Comparison of ENCODE assay signal across 17 cellular contexts in genomic region chr14:101796479-101796878, GRCh38. TPM values are rescaled to one million over a fixed set of nuclear protein-coding genes. Genes with fewer than 3 reads are reported as not detected.
DNase-seq lines count a peak whose midpoint lies in the region; ATAC-seq and TF ChIP-seq lines count a peak whose summit lies in the region.
"Had no signal": no experiment of that assay in that cellular context is flagged by ENCODE, and none has a peak within 500 bp of the region (broad histone marks: within the 10 kb centered on the region; RNA-seq: fewer than 3 reads in every experiment).

No MANE protein-coding gene starts in this region.

- H2BK20ac ChIP-seq in IMR-90 (ENCODE audit: low read depth, low read length): no peak overlapping the region

- no peak overlapping the region for H4K8ac ChIP-seq in IMR-90 (ENCODE audit: low read depth in 2 of 2, low read length in 2 of 2)

- H3K9ac ChIP-seq in BLaER1 (no peak overlapping the region), IMR-90 (ENCODE audit: low read depth, low read length) (no peak overlapping the region), rectal smooth muscle tissue (ENCODE audit: low read length) (no peak overlapping the region)

- H3K4me1 ChIP-seq in BLaER1: peaks cover 15% of the 10 kb centered on the region
- H3K4me1 ChIP-seq in IMR-90 (ENCODE audit: control insufficient read depth, insufficient read depth, low read length): no peaks in the 10 kb centered on the region
- peaks cover 25% of the 10 kb centered on the region for H3K4me1 ChIP-seq in rectal smooth muscle tissue (ENCODE audit: control insufficient read depth, insufficient read depth, low read length)

- no peak overlapping the region for H3K14ac ChIP-seq in IMR-90 (replicated peaks; ENCODE audit: low read depth, low read length)

- peaks cover 12% of the 10 kb centered on the region for H3K27me3 Mint-ChIP-seq in glutamatergic neuron (ENCODE audit: unreplicated experiment)
- no peaks in the 10 kb centered on the region for H3K27me3 Mint-ChIP-seq in type B pancreatic cell
- H3K27me3 Mint-ChIP-seq: CD4-positive, CD25-positive, alpha-beta regulatory T cell had no signal

- dilution Hi-C loops in IMR-90 (cut with HindIII; ENCODE audit: low sequenced_read_pairs, unreplicated experiment): no loop called here

- no peak for ATAC-seq in IMR-90 (ENCODE audit: low read depth)

- H3K9me3 ChIP-seq in BLaER1 (peaks cover 20% of the 10 kb centered on the region), IMR-90 (ENCODE audit: control insufficient read depth, insufficient read depth, low read length) (no peaks in the 10 kb centered on the region)
- H3K9me3 ChIP-seq: MG63, Peyer's patch had no signal

- H4K20me1 ChIP-seq in BLaER1 (peaks cover 30% of the 10 kb centered on the region; the same call in 1 of the 2 replicates), IMR-90 (ENCODE audit: insufficient read depth, low read length) (no peaks in the 10 kb centered on the region)

- no peaks in the 10 kb centered on the region for H3K9me3 Mint-ChIP-seq in glutamatergic neuron (ENCODE audit: unreplicated experiment)
- H3K9me3 Mint-ChIP-seq in type B pancreatic cell: no peaks in the 10 kb centered on the region

- H3K27ac ChIP-seq in BLaER1 (peak overlapping the region; percentile 38; the same call in 1 of the 2 replicates), IMR-90 (ENCODE audit: insufficient read depth, low read length) (no peak overlapping the region), rectal smooth muscle tissue (ENCODE audit: low read depth, low read length) (peak overlapping the region; percentile 88)

- H3K4me1 Mint-ChIP-seq in glutamatergic neuron (ENCODE audit: low read depth, unreplicated experiment) (peaks cover 7% of the 10 kb centered on the region), type B pancreatic cell (ENCODE audit: unreplicated experiment) (no peaks in the 10 kb centered on the region)

- TF ChIP-seq CTCF in IMR-90 (conservative IDR thresholded peaks at IDR 0.05; ENCODE audit: low read depth, low read length) (no peak), glutamatergic neuron (IDR thresholded peaks at IDR 0.05; ENCODE audit: partially characterized antibody, unreplicated experiment) (no peak), type B pancreatic cell (conservative IDR thresholded peaks at IDR 0.05) (no peak)

- DNase-seq in IMR-90 (no peak), glutamatergic neuron (no peak), type B pancreatic cell (ENCODE audit: extremely low spot score, unreplicated experiment) (no peak), NOMO-1 (lab: John Stamatoyannopoulos, UW; ENCODE audit: unreplicated experiment in 2 of 2) (no peak), SK-N-DZ (ENCODE audit: low spot score) (no peak)
- DNase-seq: ACHN; AML-193; CD4-positive, CD25-positive, alpha-beta regulatory T cell; MG63; NCI-H1092; NCI-H1694; NCI-H2227 treated with DMSO at 0.1 percent for 48 hours; NCI-H524; Peyer's patch; SHP77 treated with DMSO at 0.1 percent for 48 hours had no signal

- no peak for TF ChIP-seq RAD21 in IMR-90 (IDR thresholded peaks at IDR 0.05; ENCODE audit: low read length)

- in situ Hi-C loops in IMR-90 (cut with MboI; ENCODE audit: low sequenced_read_pairs): no loop called here

- H4K91ac ChIP-seq in IMR-90 (ENCODE audit: insufficient read depth, low read depth, low read length): no peak overlapping the region

- no peak overlapping the region for H3K56ac ChIP-seq in IMR-90 (ENCODE audit: extremely low read depth, insufficient read depth, low read length)

- peaks cover 80% of the 10 kb centered on the region for H3K36me3 ChIP-seq in BLaER1
- H3K36me3 ChIP-seq in IMR-90 (ENCODE audit: control insufficient read depth, insufficient read depth, low read length): no peaks in the 10 kb centered on the region
- no peaks in the 10 kb centered on the region for H3K36me3 ChIP-seq in rectal smooth muscle tissue (ENCODE audit: control insufficient read depth, insufficient read depth, low read length)
- H3K36me3 ChIP-seq: MG63, Peyer's patch had no signal

- peak overlapping the region; percentile 43 for H3K4me3 Mint-ChIP-seq in glutamatergic neuron (ENCODE audit: unreplicated experiment)
- H3K4me3 Mint-ChIP-seq in type B pancreatic cell: no peak overlapping the region
- H3K4me3 Mint-ChIP-seq: CD4-positive, CD25-positive, alpha-beta regulatory T cell had no signal

- H3K27me3 ChIP-seq in BLaER1 (no peaks in the 10 kb centered on the region), IMR-90 (ENCODE audit: control insufficient read depth, insufficient read depth, low read length) (no peaks in the 10 kb centered on the region), rectal smooth muscle tissue (ENCODE audit: control insufficient read depth, insufficient read depth, low read length) (no peaks in the 10 kb centered on the region)
- H3K27me3 ChIP-seq: MG63, Peyer's patch had no signal

- H3K4me2 ChIP-seq in BLaER1 (no peak overlapping the region), IMR-90 (ENCODE audit: low read depth, low read length) (no peak overlapping the region)

- POLR2A ChIA-PET in IMR-90 (lab: Charles Lee; ENCODE audit: unreplicated experiment): no interaction called here

- peaks cover 5% of the 10 kb centered on the region for H3K36me3 Mint-ChIP-seq in glutamatergic neuron (ENCODE audit: unreplicated experiment)
- no peaks in the 10 kb centered on the region for H3K36me3 Mint-ChIP-seq in type B pancreatic cell

- H3K4me3 ChIP-seq in BLaER1 (no peak overlapping the region), IMR-90 (ENCODE audit: insufficient read depth, low read depth, low read length) (no peak overlapping the region), rectal smooth muscle tissue (ENCODE audit: low read length) (no peak overlapping the region)
- H3K4me3 ChIP-seq: MG63, Peyer's patch had no signal

- no peak overlapping the region for H2BK120ac ChIP-seq in IMR-90 (ENCODE audit: low read depth, low read length)

- H3K79me1 ChIP-seq in IMR-90 (ENCODE audit: low read depth in 1 of 2, low read length in 2 of 2): peaks cover 0 to 3% of the 10 kb centered on the region in 2 experiments; a peak in 1 of 4 replicates

- CTCF ChIA-PET in IMR-90 (lab: Yijun Ruan, JAX): interaction anchor here (1.1 kb wide), 1 partner anchor 13 kb away, joined by 4 read pairs; no protein-coding TSS in a partner anchor

- WGBS in IMR-90 (ENCODE audit: extremely low coverage in 2 of 2, insufficient read length in 1 of 2), 2 experiments: 88% methylated on average over 4 of the region's 10 CpGs; no CpG with 5 or more reads in 1 of the 2 experiments

- H2AK5ac ChIP-seq in IMR-90 (ENCODE audit: low read depth, low read length): no peak overlapping the region

- H3K4ac ChIP-seq in IMR-90 (ENCODE audit: low read depth, low read length): no peak overlapping the region

- no peak overlapping the region for H2BK15ac ChIP-seq in IMR-90 (ENCODE audit: low read depth, low read length)

- no peak overlapping the region for H3K23ac ChIP-seq in IMR-90 (ENCODE audit: low read depth, low read length)

- no peak overlapping the region for H2AFZ ChIP-seq in IMR-90 (replicated peaks; ENCODE audit: low read length, poor library complexity)

- H3K27ac Mint-ChIP-seq in glutamatergic neuron (ENCODE audit: unreplicated experiment): peak overlapping the region; percentile 49
- no peak overlapping the region for H3K27ac Mint-ChIP-seq in type B pancreatic cell

- peaks cover 3% of the 10 kb centered on the region; the same call in 1 of the 2 replicates for H3K9me1 ChIP-seq in IMR-90 (ENCODE audit: insufficient read depth, low read length)

- no peak overlapping the region for H3K18ac ChIP-seq in IMR-90 (ENCODE audit: low read depth, low read length)

- no peak overlapping the region for H4K5ac ChIP-seq in IMR-90 (ENCODE audit: low read depth, low read length)

- peak overlapping the region; percentile 26 for H2AK9ac ChIP-seq in IMR-90 (replicated peaks; ENCODE audit: low read depth, low read length, poor library complexity)

- no peak overlapping the region for H2BK5ac ChIP-seq in IMR-90 (ENCODE audit: low read depth, low read length, poor library complexity, severe bottlenecking)

- no TSS peak for BruUV-seq in IMR-90 (replicated peaks; lab: Mats Ljungman, UMichigan)

- no peak for TF ChIP-seq POLR2A in IMR-90 (IDR thresholded peaks at IDR 0.05; ENCODE audit: low read depth, low read length)

- intact Hi-C loops in IMR-90 (cut with micrococcal nuclease): no loop called here

TF ChIP-seq in IMR-90, 13 proteins besides CTCF, POLR2A, EP300 and RAD21 (continues in another document):
- TF ChIP-seq MAZ (IDR thresholded peaks at IDR 0.05; ENCODE audit: borderline replicate concordance, low read depth, low read length): no peak
- TF ChIP-seq MXI1 (IDR thresholded peaks at IDR 0.05; ENCODE audit: borderline replicate concordance, low read depth, low read length): no peak
- TF ChIP-seq SMC3 (IDR thresholded peaks at IDR 0.05; ENCODE audit: low read depth, low read length): no peak
- TF ChIP-seq, protein P1, sequence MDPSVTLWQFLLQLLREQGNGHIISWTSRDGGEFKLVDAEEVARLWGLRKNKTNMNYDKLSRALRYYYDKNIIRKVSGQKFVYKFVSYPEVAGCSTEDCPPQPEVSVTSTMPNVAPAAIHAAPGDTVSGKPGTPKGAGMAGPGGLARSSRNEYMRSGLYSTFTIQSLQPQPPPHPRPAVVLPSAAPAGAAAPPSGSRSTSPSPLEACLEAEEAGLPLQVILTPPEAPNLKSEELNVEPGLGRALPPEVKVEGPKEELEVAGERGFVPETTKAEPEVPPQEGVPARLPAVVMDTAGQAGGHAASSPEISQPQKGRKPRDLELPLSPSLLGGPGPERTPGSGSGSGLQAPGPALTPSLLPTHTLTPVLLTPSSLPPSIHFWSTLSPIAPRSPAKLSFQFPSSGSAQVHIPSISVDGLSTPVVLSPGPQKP (IDR thresholded peaks at IDR 0.05; ENCODE audit: borderline replicate concordance, low read depth, low read length): no peak
- TF ChIP-seq RFX5 (IDR thresholded peaks at IDR 0.05; ENCODE audit: low read depth, low read length): no peak
- TF ChIP-seq CEBPB (IDR thresholded peaks at IDR 0.05; ENCODE audit: low read depth, low read length): no peak
- no peak for TF ChIP-seq FOS (IDR thresholded peaks at IDR 0.05; ENCODE audit: low read depth, low read length)
- TF ChIP-seq, protein P2, sequence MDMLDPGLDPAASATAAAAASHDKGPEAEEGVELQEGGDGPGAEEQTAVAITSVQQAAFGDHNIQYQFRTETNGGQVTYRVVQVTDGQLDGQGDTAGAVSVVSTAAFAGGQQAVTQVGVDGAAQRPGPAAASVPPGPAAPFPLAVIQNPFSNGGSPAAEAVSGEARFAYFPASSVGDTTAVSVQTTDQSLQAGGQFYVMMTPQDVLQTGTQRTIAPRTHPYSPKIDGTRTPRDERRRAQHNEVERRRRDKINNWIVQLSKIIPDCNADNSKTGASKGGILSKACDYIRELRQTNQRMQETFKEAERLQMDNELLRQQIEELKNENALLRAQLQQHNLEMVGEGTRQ (IDR thresholded peaks at IDR 0.05; ENCODE audit: low read depth, low read length): no peak

RNA-seq across cellular contexts. Expression of gene PPP2R5C, which starts 35.0 kb away (rescaled TPM):
- total RNA-seq in IMR-90 (2012; rRNA removed) (78.7 and 107 TPM in 2 replicates), glutamatergic neuron (ENCODE audit: unreplicated experiment) (116 TPM), type B pancreatic cell (ENCODE audit: low replicate concordance) (99.8 TPM in 2 replicates)
- 56.7 and 65.9 TPM in 2 replicates for polyA plus RNA-seq in IMR-90 (2012; rRNA removed)
- polyA plus RNA-seq in IMR-90 (2012; cell fraction: cytosol; rRNA removed): 15.8 and 38.8 TPM in 2 replicates
- polyA plus RNA-seq in IMR-90 (2012; cell fraction: nucleus; rRNA removed; ENCODE audit: low replicate concordance): 29.0 and 68.7 TPM in 2 replicates
- polyA plus RNA-seq in SK-N-DZ (2014; cell fraction: cytosol; rRNA removed): 33.0 and 34.3 TPM in 2 replicates
- 31.6 and 43.3 TPM in 2 replicates for polyA plus RNA-seq in SK-N-DZ (2014; cell fraction: nucleus; rRNA removed)
